Comparison of ENCODE assay signal across 1 cellular context in genomic region chr12:56040963-56041578, GRCh38.
A peak's percentile ranks its signal among the peaks of the same experiment; 100 is the strongest.
TF ChIP-seq lines count a peak whose summit lies in the region.

No MANE protein-coding gene starts in this region.

TF ChIP-seq in K562, 482 proteins besides CTCF, POLR2A, EP300 and RAD21 (continues in another document):
- TF ChIP-seq THAP12 (CRISPR knock-in tag; IDR thresholded peaks at IDR 0.05) (no peak), PKNOX1 (IDR thresholded peaks at IDR 0.05) (no peak), MCM3 (IDR thresholded peaks at IDR 0.05) (no peak), GABPB1 (CRISPR knock-in tag; IDR thresholded peaks at IDR 0.05) (no peak), CBX5 (IDR thresholded peaks at IDR 0.05; ENCODE audit: borderline replicate concordance, low read depth) (no peak), MEF2D (tag; conservative IDR thresholded peaks at IDR 0.05; ENCODE audit: low read depth) (no peak), ZNF232 (CRISPR knock-in tag; IDR thresholded peaks at IDR 0.05) (no peak; the same call in 1 of the 2 replicates), IRF2 (CRISPR knock-in tag; IDR thresholded peaks at IDR 0.05) (no peak), ARID2 (IDR thresholded peaks at IDR 0.05) (0 out of 2 replicates have a peak, but pooled peaks have one; percentile 20), CTBP1 (IDR thresholded peaks at IDR 0.05; ENCODE audit: borderline replicate concordance) (no peak), STAT5A (IDR thresholded peaks at IDR 0.05; ENCODE audit: borderline replicate concordance, low read length) (no peak), MAX (CRISPR knock-in tag; IDR thresholded peaks at IDR 0.05) (no peak), ZNF121 (CRISPR knock-in tag; conservative IDR thresholded peaks at IDR 0.05) (no peak), BACH1 (tag; IDR thresholded peaks at IDR 0.05) (0 out of 2 replicates have a peak, but pooled peaks have one; percentile 16), NR4A1 (CRISPR knock-in tag; IDR thresholded peaks at IDR 0.05) (no peak), NR4A1 (tag; IDR thresholded peaks at IDR 0.05) (no peak), SRF (CRISPR knock-in tag; IDR thresholded peaks at IDR 0.05) (0 out of 4 replicates have a peak, but pooled peaks of 1 of the 2 experiments have one; percentile 8), CHD1 (IDR thresholded peaks at IDR 0.05; ENCODE audit: low read length) (peak; percentile 41), KHSRP (IDR thresholded peaks at IDR 0.05) (no peak), DLX4 (CRISPR knock-in tag; IDR thresholded peaks at IDR 0.05) (no peak), HMGXB4 (CRISPR knock-in tag; IDR thresholded peaks at IDR 0.05) (no peak), POLR3G (IDR thresholded peaks at IDR 0.05; ENCODE audit: extremely low read depth, insufficient read length, insufficient replicate concordance) (no peak), ZC3H4 (CRISPR knock-in tag; IDR thresholded peaks at IDR 0.05; ENCODE audit: borderline replicate concordance) (no peak), SMARCA4 (IDR thresholded peaks at IDR 0.05) (0 out of 2 replicates have a peak, but pooled peaks have one; percentile 10), AFF4 (CRISPR knock-in tag; IDR thresholded peaks at IDR 0.05) (0 out of 2 replicates have a peak, but pooled peaks have one; percentile 13), ZNF655 (CRISPR knock-in tag; IDR thresholded peaks at IDR 0.05) (no peak), CAMTA2 (CRISPR knock-in tag; conservative IDR thresholded peaks at IDR 0.05) (no peak), ZBTB8A (IDR thresholded peaks at IDR 0.05; ENCODE audit: partially characterized antibody) (no peak), ZNF589 (CRISPR knock-in tag; IDR thresholded peaks at IDR 0.05; ENCODE audit: low read depth) (peak; percentile 2; the same call in 1 of the 2 replicates), WHSC1 (IDR thresholded peaks at IDR 0.05; ENCODE audit: low read length) (no peak), SNIP1 (IDR thresholded peaks at IDR 0.05; ENCODE audit: low read depth) (no peak), ESRRB (CRISPR knock-in tag; IDR thresholded peaks at IDR 0.05; ENCODE audit: borderline replicate concordance) (no peak), ZC3H8 (IDR thresholded peaks at IDR 0.05) (no peak), SP2 (IDR thresholded peaks at IDR 0.05; ENCODE audit: extremely low read depth, low read depth, low read length, poor library complexity, severe bottlenecking) (no peak), CREB5 (CRISPR knock-in tag; IDR thresholded peaks at IDR 0.05) (no peak), NBN (IDR thresholded peaks at IDR 0.05; ENCODE audit: low read depth) (peak; percentile 7; the same call in 1 of the 2 replicates), ZBTB40 (IDR thresholded peaks at IDR 0.05) (0 out of 2 replicates have a peak, but pooled peaks have one; percentile 29), ZBTB40 (CRISPR knock-in tag; IDR thresholded peaks at IDR 0.05) (no peak)
